In genomic region chr15:63482874-63483323, GRCh38 we compare ENCODE assay signal across 1 cellular context.
TF ChIP-seq lines count a peak whose summit lies in the region.

No MANE protein-coding gene starts in this region.

TF ChIP-seq in K562, 482 proteins besides CTCF, POLR2A, EP300 and RAD21:
- TF ChIP-seq CEBPG (CRISPR knock-in tag; IDR thresholded peaks at IDR 0.05) (no peak), CEBPG (tag; conservative IDR thresholded peaks at IDR 0.05 in 1 of 2, IDR thresholded peaks at IDR 0.05 in 1 of 2) (peak; percentile 6 to 59; a peak in 1 of 4 replicates), POLR2H (tag; IDR thresholded peaks at IDR 0.05; ENCODE audit: low read depth) (no peak)
